1 cellular context compared by ENCODE assay signal in the genomic region with DNA sequence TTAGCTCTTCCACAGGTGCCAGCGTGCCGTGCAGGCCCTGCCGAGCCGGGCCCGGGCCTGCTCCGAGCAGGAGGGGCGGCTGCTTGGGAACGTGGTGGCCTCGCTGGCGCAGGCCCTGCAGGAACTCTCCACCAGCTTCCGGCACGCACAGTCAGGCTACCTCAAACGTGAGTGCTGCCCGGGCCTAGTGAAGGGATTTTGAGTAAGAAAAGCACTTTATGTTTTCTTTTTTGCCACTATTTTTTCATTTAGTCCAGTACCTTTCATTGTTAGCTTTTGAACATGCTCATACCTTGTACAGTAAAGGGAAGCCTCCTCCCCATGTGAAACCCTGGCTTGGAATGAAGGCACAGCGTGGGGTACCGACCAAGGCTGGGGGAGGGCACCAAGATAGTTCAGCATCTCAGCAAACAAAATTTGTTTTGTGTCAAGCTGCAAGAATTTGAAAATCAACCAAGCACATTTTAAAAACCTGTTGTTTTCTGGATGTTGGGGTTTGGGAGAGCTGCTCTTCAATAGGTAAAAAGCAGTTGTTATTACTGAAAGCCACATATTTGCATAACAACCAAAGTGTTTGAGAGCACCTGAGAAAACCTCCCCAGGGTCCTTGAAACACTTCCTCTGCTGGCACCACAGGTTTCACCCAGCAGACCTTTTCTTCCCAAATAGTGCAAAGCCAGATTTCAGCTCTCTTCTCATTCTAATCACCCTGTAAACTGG.
A peak's percentile ranks its signal among the peaks of the same experiment; 100 is the strongest.
TF ChIP-seq lines count a peak whose summit lies in the region.

No MANE protein-coding gene starts in this region.

TF ChIP-seq in H1, 55 proteins besides CTCF, POLR2A, EP300 and RAD21 (continued from another document):
- TF ChIP-seq FOSL1 (IDR thresholded peaks at IDR 0.05; ENCODE audit: insufficient read depth, low read depth, low read length) (no peak), BCL11A (IDR thresholded peaks at IDR 0.05; ENCODE audit: low read depth in 2 of 2, low read length in 2 of 2) (peak in 1 of 2 experiments; percentile 15), JUND (IDR thresholded peaks at IDR 0.05; ENCODE audit: low read length) (no peak), EGR1 (IDR thresholded peaks at IDR 0.05; ENCODE audit: borderline replicate concordance, low read depth, low read length) (no peak), ASH2L (IDR thresholded peaks at IDR 0.05; ENCODE audit: low read length) (peak; percentile 94)
- TF ChIP-seq, protein P1, sequence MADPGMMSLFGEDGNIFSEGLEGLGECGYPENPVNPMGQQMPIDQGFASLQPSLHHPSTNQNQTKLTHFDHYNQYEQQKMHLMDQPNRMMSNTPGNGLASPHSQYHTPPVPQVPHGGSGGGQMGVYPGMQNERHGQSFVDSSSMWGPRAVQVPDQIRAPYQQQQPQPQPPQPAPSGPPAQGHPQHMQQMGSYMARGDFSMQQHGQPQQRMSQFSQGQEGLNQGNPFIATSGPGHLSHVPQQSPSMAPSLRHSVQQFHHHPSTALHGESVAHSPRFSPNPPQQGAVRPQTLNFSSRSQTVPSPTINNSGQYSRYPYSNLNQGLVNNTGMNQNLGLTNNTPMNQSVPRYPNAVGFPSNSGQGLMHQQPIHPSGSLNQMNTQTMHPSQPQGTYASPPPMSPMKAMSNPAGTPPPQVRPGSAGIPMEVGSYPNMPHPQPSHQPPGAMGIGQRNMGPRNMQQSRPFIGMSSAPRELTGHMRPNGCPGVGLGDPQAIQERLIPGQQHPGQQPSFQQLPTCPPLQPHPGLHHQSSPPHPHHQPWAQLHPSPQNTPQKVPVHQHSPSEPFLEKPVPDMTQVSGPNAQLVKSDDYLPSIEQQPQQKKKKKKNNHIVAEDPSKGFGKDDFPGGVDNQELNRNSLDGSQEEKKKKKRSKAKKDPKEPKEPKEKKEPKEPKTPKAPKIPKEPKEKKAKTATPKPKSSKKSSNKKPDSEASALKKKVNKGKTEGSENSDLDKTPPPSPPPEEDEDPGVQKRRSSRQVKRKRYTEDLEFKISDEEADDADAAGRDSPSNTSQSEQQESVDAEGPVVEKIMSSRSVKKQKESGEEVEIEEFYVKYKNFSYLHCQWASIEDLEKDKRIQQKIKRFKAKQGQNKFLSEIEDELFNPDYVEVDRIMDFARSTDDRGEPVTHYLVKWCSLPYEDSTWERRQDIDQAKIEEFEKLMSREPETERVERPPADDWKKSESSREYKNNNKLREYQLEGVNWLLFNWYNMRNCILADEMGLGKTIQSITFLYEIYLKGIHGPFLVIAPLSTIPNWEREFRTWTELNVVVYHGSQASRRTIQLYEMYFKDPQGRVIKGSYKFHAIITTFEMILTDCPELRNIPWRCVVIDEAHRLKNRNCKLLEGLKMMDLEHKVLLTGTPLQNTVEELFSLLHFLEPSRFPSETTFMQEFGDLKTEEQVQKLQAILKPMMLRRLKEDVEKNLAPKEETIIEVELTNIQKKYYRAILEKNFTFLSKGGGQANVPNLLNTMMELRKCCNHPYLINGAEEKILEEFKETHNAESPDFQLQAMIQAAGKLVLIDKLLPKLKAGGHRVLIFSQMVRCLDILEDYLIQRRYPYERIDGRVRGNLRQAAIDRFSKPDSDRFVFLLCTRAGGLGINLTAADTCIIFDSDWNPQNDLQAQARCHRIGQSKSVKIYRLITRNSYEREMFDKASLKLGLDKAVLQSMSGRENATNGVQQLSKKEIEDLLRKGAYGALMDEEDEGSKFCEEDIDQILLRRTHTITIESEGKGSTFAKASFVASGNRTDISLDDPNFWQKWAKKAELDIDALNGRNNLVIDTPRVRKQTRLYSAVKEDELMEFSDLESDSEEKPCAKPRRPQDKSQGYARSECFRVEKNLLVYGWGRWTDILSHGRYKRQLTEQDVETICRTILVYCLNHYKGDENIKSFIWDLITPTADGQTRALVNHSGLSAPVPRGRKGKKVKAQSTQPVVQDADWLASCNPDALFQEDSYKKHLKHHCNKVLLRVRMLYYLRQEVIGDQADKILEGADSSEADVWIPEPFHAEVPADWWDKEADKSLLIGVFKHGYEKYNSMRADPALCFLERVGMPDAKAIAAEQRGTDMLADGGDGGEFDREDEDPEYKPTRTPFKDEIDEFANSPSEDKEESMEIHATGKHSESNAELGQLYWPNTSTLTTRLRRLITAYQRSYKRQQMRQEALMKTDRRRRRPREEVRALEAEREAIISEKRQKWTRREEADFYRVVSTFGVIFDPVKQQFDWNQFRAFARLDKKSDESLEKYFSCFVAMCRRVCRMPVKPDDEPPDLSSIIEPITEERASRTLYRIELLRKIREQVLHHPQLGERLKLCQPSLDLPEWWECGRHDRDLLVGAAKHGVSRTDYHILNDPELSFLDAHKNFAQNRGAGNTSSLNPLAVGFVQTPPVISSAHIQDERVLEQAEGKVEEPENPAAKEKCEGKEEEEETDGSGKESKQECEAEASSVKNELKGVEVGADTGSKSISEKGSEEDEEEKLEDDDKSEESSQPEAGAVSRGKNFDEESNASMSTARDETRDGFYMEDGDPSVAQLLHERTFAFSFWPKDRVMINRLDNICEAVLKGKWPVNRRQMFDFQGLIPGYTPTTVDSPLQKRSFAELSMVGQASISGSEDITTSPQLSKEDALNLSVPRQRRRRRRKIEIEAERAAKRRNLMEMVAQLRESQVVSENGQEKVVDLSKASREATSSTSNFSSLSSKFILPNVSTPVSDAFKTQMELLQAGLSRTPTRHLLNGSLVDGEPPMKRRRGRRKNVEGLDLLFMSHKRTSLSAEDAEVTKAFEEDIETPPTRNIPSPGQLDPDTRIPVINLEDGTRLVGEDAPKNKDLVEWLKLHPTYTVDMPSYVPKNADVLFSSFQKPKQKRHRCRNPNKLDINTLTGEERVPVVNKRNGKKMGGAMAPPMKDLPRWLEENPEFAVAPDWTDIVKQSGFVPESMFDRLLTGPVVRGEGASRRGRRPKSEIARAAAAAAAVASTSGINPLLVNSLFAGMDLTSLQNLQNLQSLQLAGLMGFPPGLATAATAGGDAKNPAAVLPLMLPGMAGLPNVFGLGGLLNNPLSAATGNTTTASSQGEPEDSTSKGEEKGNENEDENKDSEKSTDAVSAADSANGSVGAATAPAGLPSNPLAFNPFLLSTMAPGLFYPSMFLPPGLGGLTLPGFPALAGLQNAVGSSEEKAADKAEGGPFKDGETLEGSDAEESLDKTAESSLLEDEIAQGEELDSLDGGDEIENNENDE (IDR thresholded peaks at IDR 0.05; ENCODE audit: insufficient replicate concordance, low read length), result peak; percentile 96
- TF ChIP-seq, protein P2, sequence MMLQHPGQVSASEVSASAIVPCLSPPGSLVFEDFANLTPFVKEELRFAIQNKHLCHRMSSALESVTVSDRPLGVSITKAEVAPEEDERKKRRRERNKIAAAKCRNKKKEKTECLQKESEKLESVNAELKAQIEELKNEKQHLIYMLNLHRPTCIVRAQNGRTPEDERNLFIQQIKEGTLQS (IDR thresholded peaks at IDR 0.05; ENCODE audit: insufficient read depth, low read depth, low read length), result no peak
TF ChIP-seq in H1: peak in this region for 19.
